In genomic region chr3:4935347-4935746, GRCh38 we compare ENCODE assay signal across 11 cellular contexts. TPM values are rescaled to one million over a fixed set of nuclear protein-coding genes. Genes with fewer than 3 reads are reported as not detected.
A peak's percentile ranks its signal among the peaks of the same experiment; 100 is the strongest.
DNase-seq lines count a peak whose midpoint lies in the region; TF ChIP-seq lines count a peak whose summit lies in the region.
"Had no signal": no experiment of that assay in that cellular context is flagged by ENCODE, and none has a peak within 500 bp of the region (broad histone marks: within the 10 kb centered on the region; RNA-seq: fewer than 3 reads in every experiment).

No MANE protein-coding gene starts in this region.

- no peaks in the 10 kb centered on the region for H3K36me3 ChIP-seq in HEK293 (ENCODE audit: control insufficient read depth in 2 of 2, insufficient read depth in 1 of 2, low read length in 2 of 2)
- H3K36me3 ChIP-seq: pancreas had no signal

- DNase-seq in activated T-cell treated with anti-CD3 and anti-CD28 coated beads, Interleukin-2, amount 50 U/mL, for 48 hours = peak; percentile 30 to 43
- DNase-seq in activated T-cell treated with anti-CD3 and anti-CD28 coated beads, Interleukin-2, amount 50 U/mL, for 1 hour = no peak
- DNase-seq in renal cortical epithelial cell (ENCODE audit: low read depth) = peak; percentile 60
- no peak for DNase-seq in NCI-H1930 (lab: John Stamatoyannopoulos, UW)
- DNase-seq in stimulated activated CD4-positive, alpha-beta T cell treated with anti-CD3 and anti-CD28 coated beads, Interleukin-4, amount 100 ng/mL, for 1 hour = no peak
- no peak for DNase-seq in G401 (ENCODE audit: low spot score)
- DNase-seq: DMS79, pancreas had no signal

- H3K4me3 Mint-ChIP-seq in T-helper 1 cell treated with Interleukin-12 subunit alpha and Interleukin-12 subunit beta and Interleukin-4 antibody, amounts not matched to agents 30 μg/mL and 1 μg/mL, for 36 hours = peak overlapping the region; percentile 4

- no peaks in the 10 kb centered on the region for H3K4me1 ChIP-seq in HEK293 (ENCODE audit: control insufficient read depth, insufficient read depth, low read length)
- H3K4me1 ChIP-seq: pancreas had no signal

- H3K27me3 Mint-ChIP-seq in T-helper 1 cell treated with Interleukin-12 subunit alpha and Interleukin-12 subunit beta and Interleukin-4 antibody, amounts not matched to agents 30 μg/mL and 1 μg/mL, for 36 hours (ENCODE audit: low read depth) = no peaks in the 10 kb centered on the region

- peaks cover 42% of the 10 kb centered on the region for H3K4me1 Mint-ChIP-seq in T-helper 1 cell treated with Interleukin-12 subunit alpha and Interleukin-12 subunit beta and Interleukin-4 antibody, amounts not matched to agents 30 μg/mL and 1 μg/mL, for 36 hours (ENCODE audit: low read depth)

- POLR2A ChIA-PET in HEK293 (lab: Yijun Ruan, JAX) = no interaction called here

- peaks cover 9% of the 10 kb centered on the region for H3K9me3 Mint-ChIP-seq in T-helper 1 cell treated with Interleukin-12 subunit alpha and Interleukin-12 subunit beta and Interleukin-4 antibody, amounts not matched to agents 30 μg/mL and 1 μg/mL, for 36 hours

- CTCF ChIA-PET in HEK293 (lab: Yijun Ruan, JAX) = interaction anchor here (0.6 to 1.1 kb wide), 2 partner anchors 40 to 45 kb away, joined by 3 to 6 read pairs; no protein-coding TSS in a partner anchor

- H3K27ac ChIP-seq in HEK293 (ENCODE audit: extremely low read depth, low read depth, low read length) = no peak overlapping the region
- H3K27ac ChIP-seq: coronary artery, pancreas had no signal

- H3K27ac Mint-ChIP-seq in T-helper 1 cell treated with Interleukin-12 subunit alpha and Interleukin-12 subunit beta and Interleukin-4 antibody, amounts not matched to agents 30 μg/mL and 1 μg/mL, for 36 hours = peak overlapping the region; percentile 49

- in situ Hi-C loops in G401 (cut with HindIII; ENCODE audit: low sequenced_read_pairs) = no loop called here

- TF ChIP-seq CTCF in HEK293 (tag by site-specific recombination; IDR thresholded peaks at IDR 0.05) = no peak

- H3K4me3 ChIP-seq in HEK293 (ENCODE audit: low read depth, low read length) = no peak overlapping the region
- H3K4me3 ChIP-seq: coronary artery, pancreas had no signal

- H3K36me3 Mint-ChIP-seq in T-helper 1 cell treated with Interleukin-12 subunit alpha and Interleukin-12 subunit beta and Interleukin-4 antibody, amounts not matched to agents 30 μg/mL and 1 μg/mL, for 36 hours (ENCODE audit: low read depth) = peaks cover 20% of the 10 kb centered on the region

- H3K9me3 ChIP-seq in HEK293 (ENCODE audit: control insufficient read depth, insufficient read depth, low read depth, low read length) = no peaks in the 10 kb centered on the region
- H3K9me3 ChIP-seq: pancreas had no signal

TF ChIP-seq in HEK293, 187 proteins besides CTCF, POLR2A, EP300 and RAD21:
- TF ChIP-seq ZNF623 (tag by site-specific recombination; IDR thresholded peaks at IDR 0.05) (peak; percentile 68), SALL2 (tag by site-specific recombination; IDR thresholded peaks at IDR 0.05; ENCODE audit: borderline replicate concordance) (no peak), PRDM1 (tag by site-specific recombination; IDR thresholded peaks at IDR 0.05) (0 out of 2 replicates have a peak, but pooled peaks have one; percentile 12), ZNF366 (tag by site-specific recombination; conservative IDR thresholded peaks at IDR 0.05) (no peak)

RNA-seq across cellular contexts. Expression of gene BHLHE40, which starts 43.9 kb away (rescaled TPM):
- total RNA-seq in renal cortical epithelial cell = 35.9 and 75.4 TPM in 2 replicates
- 6.6 and 7.2 TPM in 2 replicates for total RNA-seq in G401 (2014; rRNA removed; shearing (Covaris generic))

Comparison
In these comparisons a context has a peak if more than half of its experiments do, and no peak if none do; other contexts are left out.
1. DNase-seq: peak in activated T-cell treated with anti-CD3 and anti-CD28 coated beads, Interleukin-2, amount 50 U/mL, for 48 hours (2 of 2) and renal cortical epithelial cell (single experiment); none in activated T-cell treated with anti-CD3 and anti-CD28 coated beads, Interleukin-2, amount 50 U/mL, for 1 hour (single experiment), NCI-H1930 (0 of 2), stimulated activated CD4-positive, alpha-beta T cell treated with anti-CD3 and anti-CD28 coated beads, Interleukin-4, amount 100 ng/mL, for 1 hour (single experiment) and G401 (single experiment).